In the genomic region with DNA sequence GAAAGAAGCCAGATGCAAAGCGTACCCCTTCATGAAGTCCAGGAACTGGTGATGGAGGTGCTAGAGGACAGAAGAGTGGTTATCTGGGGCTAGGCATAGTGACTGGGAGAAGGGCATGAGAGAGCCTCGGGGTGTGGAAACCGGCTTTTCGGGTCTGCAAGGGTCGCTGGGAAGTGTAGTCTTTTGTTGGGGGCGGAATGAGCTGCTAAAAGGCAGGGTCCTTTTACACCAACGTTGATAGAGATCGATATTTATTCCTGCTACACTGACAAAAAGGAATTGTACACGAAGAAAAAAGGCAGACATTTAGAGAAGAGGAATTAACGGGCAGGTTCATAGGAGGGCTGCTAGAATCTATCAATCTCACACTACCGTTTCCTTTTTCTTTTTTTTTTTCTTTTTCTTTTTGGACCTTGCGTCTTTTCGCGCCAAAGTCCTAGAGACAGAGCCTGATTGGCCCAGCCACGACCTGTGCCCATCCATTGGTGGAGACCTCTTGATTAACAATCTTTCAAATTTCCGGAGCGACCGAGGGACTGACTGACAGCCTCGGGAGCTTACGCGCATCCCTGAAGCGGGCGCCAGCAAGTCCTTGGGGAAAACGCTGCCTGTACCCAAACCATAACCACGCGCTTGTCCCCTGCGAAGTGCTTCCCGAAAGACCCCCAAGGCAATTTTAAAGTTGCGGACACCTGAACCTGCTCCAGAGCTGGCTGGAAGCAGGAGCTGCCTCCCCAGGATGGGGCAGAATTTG, we compare ENCODE assay signal across 8 cellular contexts.
DNase-seq lines count a peak whose midpoint lies in the region; ATAC-seq and TF ChIP-seq lines count a peak whose summit lies in the region.

No MANE protein-coding gene starts in this region.

- peak overlapping the region; percentile 79 for H3K27ac Mint-ChIP-seq in central memory CD8-positive, alpha-beta T cell (ENCODE audit: low read depth)

- peaks cover 3% of the 10 kb centered on the region for H3K36me3 Mint-ChIP-seq in central memory CD8-positive, alpha-beta T cell (ENCODE audit: insufficient read depth)

- peak overlapping the region; percentile 64 for H3K4me3 ChIP-seq in AG09309 (ENCODE audit: control insufficient read depth, low read depth, low read length)
- H3K4me3 ChIP-seq in WI38 (ENCODE audit: low read depth, low read length), result peak overlapping the region; percentile 60

- H3K27me3 Mint-ChIP-seq in central memory CD8-positive, alpha-beta T cell, result no peaks in the 10 kb centered on the region

- H3K4me1 Mint-ChIP-seq in central memory CD8-positive, alpha-beta T cell, result peaks cover 14% of the 10 kb centered on the region

- ATAC-seq in GM18909 (IDR thresholded peaks at IDR 0.05; ENCODE audit: poor library complexity, unreplicated experiment) (peak; percentile 95), HG03139 (IDR thresholded peaks at IDR 0.05; ENCODE audit: unreplicated experiment) (peak; percentile 92)
- ATAC-seq in central memory CD8-positive, alpha-beta T cell (replicated peaks; ENCODE audit: extremely low read depth, poor library complexity, severe bottlenecking), result peak; percentile 94

- peak; percentile 13 for DNase-seq in AG09309 (ENCODE audit: low read depth)
- DNase-seq in NCI-H2171 treated with DMSO at 0.1 percent for 48 hours (lab: John Stamatoyannopoulos, UW), result peak; percentile 94
- DNase-seq in central memory CD8-positive, alpha-beta T cell (ENCODE audit: low spot score in 2 of 2), result peak; percentile 24 to 26
- DNase-seq in kidney glomerular epithelial cell (lab: John Stamatoyannopoulos, UW), result peak; percentile 68
- peak; percentile 39 to 53 for DNase-seq in stimulated activated CD4-positive, alpha-beta T cell treated with anti-CD3 and anti-CD28 coated beads, Interleukin-1b, Interleukin-23, amount 100 ng/mL, for 4 hours (ENCODE audit: low read depth in 2 of 2)

- H3K9me3 Mint-ChIP-seq in central memory CD8-positive, alpha-beta T cell, result no peaks in the 10 kb centered on the region

- TF ChIP-seq CTCF in AG09309 (IDR thresholded peaks at IDR 0.05; ENCODE audit: control insufficient read depth, insufficient read depth, low read depth, low read length, missing control alignments) (no peak), WI38 (IDR thresholded peaks at IDR 0.05; ENCODE audit: low read depth, low read length) (no peak)

- H3K4me3 Mint-ChIP-seq in central memory CD8-positive, alpha-beta T cell, result peak overlapping the region; percentile 85

Comparison
In these comparisons a context has a peak if more than half of its experiments do, and no peak if none do; other contexts are left out.
1. Peak in every context shown above with its lines: DNase-seq, ATAC-seq and H3K4me3 ChIP-seq.
2. DNase-seq: peak in every context shown above with its lines; median percentile 94 in NCI-H2171 treated with DMSO at 0.1 percent for 48 hours; 68 in kidney glomerular epithelial cell; 46 in stimulated activated CD4-positive, alpha-beta T cell treated with anti-CD3 and anti-CD28 coated beads, Interleukin-1b, Interleukin-23, amount 100 ng/mL, for 4 hours; 25 in central memory CD8-positive, alpha-beta T cell; 13 in AG09309.